Comparison of ENCODE assay signal across 1 cellular context in genomic region chr12:3242199-3242863, GRCh38.
TF ChIP-seq lines count a peak whose summit lies in the region.

No MANE protein-coding gene starts in this region.

TF ChIP-seq in WTC11, 78 proteins besides CTCF, POLR2A, EP300 and RAD21 (continued from another document):
- no peak for TF ChIP-seq ARID4B (CRISPR knock-in tag; IDR thresholded peaks at IDR 0.05; ENCODE audit: borderline replicate concordance)
TF ChIP-seq in WTC11: peak in this region for 0.
